Comparison of ENCODE assay signal across 24 cellular contexts in genomic region chr1:55463814-55464445, GRCh38.
DNase-seq lines count a peak whose midpoint lies in the region; ATAC-seq and TF ChIP-seq lines count a peak whose summit lies in the region.
"Had no signal": no experiment of that assay in that cellular context is flagged by ENCODE, and none has a peak within 500 bp of the region (broad histone marks: within the 10 kb centered on the region; RNA-seq: fewer than 3 reads in every experiment).

No MANE protein-coding gene starts in this region.

- H3K4me3 ChIP-seq in Jurkat, Clone E6-1 (ENCODE audit: low read length), result peak overlapping the region; percentile 11
- H3K4me3 ChIP-seq in esophagus muscularis mucosa (no peak overlapping the region), thymus (ENCODE audit: low read length) (no peak overlapping the region)
- H3K4me3 ChIP-seq: pancreas, SJSA1 had no signal

- no peaks in the 10 kb centered on the region for H3K4me1 Mint-ChIP-seq in progenitor cell of endocrine pancreas (ENCODE audit: low read depth)

- H3K27ac Mint-ChIP-seq in progenitor cell of endocrine pancreas, result no peak overlapping the region
- H3K27ac Mint-ChIP-seq: activated naive CD8-positive, alpha-beta T cell; H9; natural killer cell treated with Interleukin-12 subunit alpha and Interleukin-12 subunit beta and Interleukin-15 and Interleukin-18, amount 100 ng/mL, for 72 hours had no signal

- intact Hi-C loops in esophagus muscularis mucosa (cut with DNase I), result no loop called here
- intact Hi-C loops in posterior vena cava (cut with DNase I), result no loop called here

- DNase-seq in Jurkat, Clone E6-1 (ENCODE audit: low read depth, low spot score), result peak; percentile 87
- DNase-seq in esophagus muscularis mucosa (ENCODE audit: extremely low spot score), result no peak
- peak; percentile 84 for DNase-seq in posterior vena cava (ENCODE audit: low spot score)
- DNase-seq in SW480 (ENCODE audit: low spot score), result no peak
- no peak for DNase-seq in progenitor cell of endocrine pancreas (ENCODE audit: low spot score, unreplicated experiment)
- no peak for DNase-seq in OCI-M2 (lab: John Stamatoyannopoulos, UW; ENCODE audit: unreplicated experiment)
- DNase-seq: activated CD4-positive, alpha-beta T cell treated with anti-CD3 and anti-CD28 coated beads for 1 hour; activated T-cell treated with anti-CD3 and anti-CD28 coated beads, Interleukin-2, amount 50 U/mL, for 48 hours; C1 segment of cervical spinal cord; cerebellar nuclear complex; effector CD4-positive, alpha-beta T cell; H9; NCI-H1048; NCI-H1694 treated with DMSO at 0.1 percent for 48 hours; NCI-H526 treated with DMSO at 0.1 percent for 48 hours; pancreas; stimulated activated CD4-positive, alpha-beta T cell treated with anti-CD3 and anti-CD28 coated beads, Interleukin-1b, Interleukin-23, amount 100 ng/mL, for 48 hours; T-helper 1 cell had no signal

- no peaks in the 10 kb centered on the region for H3K9me3 Mint-ChIP-seq in progenitor cell of endocrine pancreas (ENCODE audit: low read depth)
- H3K9me3 Mint-ChIP-seq: H9; natural killer cell treated with Interleukin-12 subunit alpha and Interleukin-12 subunit beta and Interleukin-15 and Interleukin-18, amount 100 ng/mL, for 72 hours had no signal

- ATAC-seq in GM18511 (IDR thresholded peaks at IDR 0.05; ENCODE audit: unreplicated experiment), result no peak
- ATAC-seq: natural killer cell treated with Interleukin-12 subunit alpha and Interleukin-12 subunit beta and Interleukin-15 and Interleukin-18, amount 100 ng/mL, for 72 hours; pancreas had no signal

- TF ChIP-seq CTCF in esophagus muscularis mucosa (IDR thresholded peaks at IDR 0.05) (no peak), progenitor cell of endocrine pancreas (IDR thresholded peaks at IDR 0.05; ENCODE audit: unreplicated experiment) (no peak)

- no peaks in the 10 kb centered on the region for H3K4me1 ChIP-seq in esophagus muscularis mucosa
- peaks cover 14% of the 10 kb centered on the region for H3K4me1 ChIP-seq in thymus (ENCODE audit: control insufficient read depth, insufficient read depth, low read length)
- H3K4me1 ChIP-seq: pancreas, SJSA1 had no signal

- H3K27me3 ChIP-seq in esophagus muscularis mucosa (no peaks in the 10 kb centered on the region), thymus (ENCODE audit: control insufficient read depth, insufficient read depth) (no peaks in the 10 kb centered on the region)
- H3K27me3 ChIP-seq: pancreas, SJSA1 had no signal

- no peaks in the 10 kb centered on the region for H3K9me3 ChIP-seq in esophagus muscularis mucosa
- H3K9me3 ChIP-seq in thymus (ENCODE audit: control insufficient read depth), result no peaks in the 10 kb centered on the region
- H3K9me3 ChIP-seq: pancreas, SJSA1 had no signal

- H3K36me3 Mint-ChIP-seq in progenitor cell of endocrine pancreas (ENCODE audit: insufficient read depth), result no peaks in the 10 kb centered on the region
- H3K36me3 Mint-ChIP-seq: activated naive CD8-positive, alpha-beta T cell; natural killer cell treated with Interleukin-12 subunit alpha and Interleukin-12 subunit beta and Interleukin-15 and Interleukin-18, amount 100 ng/mL, for 72 hours had no signal

- WGBS in esophagus muscularis mucosa, result 85% methylated on average over 10 of the region's 10 CpGs
- WGBS in thymus, result 65% methylated on average over 10 of the region's 10 CpGs

- H3K27me3 Mint-ChIP-seq in progenitor cell of endocrine pancreas, result no peaks in the 10 kb centered on the region
- H3K27me3 Mint-ChIP-seq: activated naive CD8-positive, alpha-beta T cell; natural killer cell treated with Interleukin-12 subunit alpha and Interleukin-12 subunit beta and Interleukin-15 and Interleukin-18, amount 100 ng/mL, for 72 hours had no signal

- H3K36me3 ChIP-seq in esophagus muscularis mucosa, result no peaks in the 10 kb centered on the region
- no peaks in the 10 kb centered on the region for H3K36me3 ChIP-seq in thymus (ENCODE audit: control insufficient read depth, insufficient read depth)
- H3K36me3 ChIP-seq: pancreas, SJSA1 had no signal

- H3K27ac ChIP-seq in esophagus muscularis mucosa (replicated peaks in 1 of 4) (peak overlapping the region in 3 of 4 donors; percentile 30 to 47 (median 38)), thymus (ENCODE audit: low read depth) (peak overlapping the region; percentile 53)
- H3K27ac ChIP-seq: HL-60, pancreas, SJSA1 had no signal

- no peak for TF ChIP-seq EP300 in esophagus muscularis mucosa (IDR thresholded peaks at IDR 0.05)

- no peak overlapping the region for H3K4me3 Mint-ChIP-seq in progenitor cell of endocrine pancreas (ENCODE audit: low read depth)
- H3K4me3 Mint-ChIP-seq: activated naive CD8-positive, alpha-beta T cell; H9; natural killer cell treated with Interleukin-12 subunit alpha and Interleukin-12 subunit beta and Interleukin-15 and Interleukin-18, amount 100 ng/mL, for 72 hours had no signal

- TF ChIP-seq POLR2A in esophagus muscularis mucosa (IDR thresholded peaks at IDR 0.05; ENCODE audit: low read depth), result no peak

Comparison
In these comparisons a context has a peak if more than half of its experiments do, and no peak if none do; other contexts are left out.
1. DNase-seq: peak in Jurkat, Clone E6-1 (single experiment) and posterior vena cava (single experiment); none in esophagus muscularis mucosa (single experiment), SW480 (single experiment), progenitor cell of endocrine pancreas (single experiment) and OCI-M2 (single experiment).